8 cellular contexts compared by ENCODE assay signal in the genomic region with DNA sequence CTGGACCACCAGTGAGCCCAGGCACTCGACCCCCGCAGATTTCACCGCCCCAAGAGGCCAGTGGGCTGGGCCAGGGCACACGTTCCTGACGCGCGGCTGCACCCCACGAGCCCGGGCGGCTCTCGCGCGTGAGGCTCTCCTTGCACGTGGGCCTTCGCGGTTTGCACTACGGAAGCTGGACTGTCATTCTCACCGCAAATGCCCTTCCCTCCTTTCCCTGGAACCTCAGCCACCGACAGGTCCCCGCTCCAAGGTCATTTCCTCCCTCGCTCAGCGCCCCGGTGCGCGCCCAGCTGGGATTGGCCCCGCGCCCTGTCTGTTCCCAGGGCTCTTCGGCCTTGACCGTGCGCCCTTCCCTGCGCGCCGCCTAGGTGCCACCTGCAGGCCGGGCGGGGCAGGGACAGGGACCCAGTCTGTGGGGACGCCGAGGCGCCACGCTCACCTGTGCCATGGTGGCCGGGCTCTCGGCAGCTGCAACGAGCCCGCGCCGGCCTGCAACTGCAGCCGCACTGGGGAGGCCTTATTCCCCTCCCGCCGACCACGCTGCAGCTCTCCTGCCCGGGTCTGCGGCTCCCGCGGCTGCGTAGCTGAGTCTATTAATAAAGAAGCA. TPM values are rescaled to one million over a fixed set of nuclear protein-coding genes. Genes with fewer than 3 reads are reported as not detected.
DNase-seq lines count a peak whose midpoint lies in the region; ATAC-seq and TF ChIP-seq lines count a peak whose summit lies in the region.

No MANE protein-coding gene starts in this region.

- peak overlapping the region; percentile 85 for H3K4me2 ChIP-seq in GM23338

- no peak overlapping the region for H3K27ac Mint-ChIP-seq in GM23338
- H3K27ac Mint-ChIP-seq in stimulated activated effector memory CD8-positive, alpha-beta T cell treated with anti-CD3 and anti-CD28 coated beads, Interleukin-12 subunit alpha, Interleukin-12 subunit beta, amount 100 ng/mL, for 72 hours, result peak overlapping the region; percentile 65

- intact Hi-C loops in colonic mucosa (cut with DNase I), result no loop called here

- peak; percentile 69 for ATAC-seq in GM23338
- peak; percentile 75 to 78 for ATAC-seq in activated CD4-positive, CD25-positive, alpha-beta regulatory T cell treated with anti-CD3 and anti-CD28 coated beads, Interleukin-2, amount 50 U/mL, for 24 hours
- ATAC-seq in stimulated activated effector memory CD8-positive, alpha-beta T cell treated with anti-CD3 and anti-CD28 coated beads, Interleukin-12 subunit alpha, Interleukin-12 subunit beta, amount 100 ng/mL, for 72 hours, result peak; percentile 76

- TF ChIP-seq CTCF in GM23338 (conservative IDR thresholded peaks at IDR 0.05; ENCODE audit: low read depth in 2 of 2), result peak; percentile 47 to 82
- TF ChIP-seq CTCF in colonic mucosa (IDR thresholded peaks at IDR 0.05), result peak; percentile 67

- peak overlapping the region; percentile 62 to 85 for H3K9ac ChIP-seq in colonic mucosa (ENCODE audit: low read depth in 2 of 2, low read length in 2 of 2)

- H3K27ac ChIP-seq in GM23338 (ENCODE audit: low read depth), result no peak overlapping the region
- H3K27ac ChIP-seq in colonic mucosa, result peak overlapping the region; percentile 40

- H3K79me2 ChIP-seq in GM23338 (replicated peaks; ENCODE audit: insufficient read depth), result no peaks in the 10 kb centered on the region

- H3K27me3 Mint-ChIP-seq in GM23338 (ENCODE audit: insufficient read depth, low read depth, poor library complexity), result peaks cover 69% of the 10 kb centered on the region

- H3K9me2 ChIP-seq in GM23338 (ENCODE audit: insufficient read depth), result no peaks in the 10 kb centered on the region

- H3K36me3 Mint-ChIP-seq in GM23338 (ENCODE audit: low read depth), result no peaks in the 10 kb centered on the region
- peaks cover 12% of the 10 kb centered on the region for H3K36me3 Mint-ChIP-seq in stimulated activated effector memory CD8-positive, alpha-beta T cell treated with anti-CD3 and anti-CD28 coated beads, Interleukin-12 subunit alpha, Interleukin-12 subunit beta, amount 100 ng/mL, for 72 hours

- peak overlapping the region; percentile 74 for H3K4me3 ChIP-seq in GM23338
- H3K4me3 ChIP-seq in colonic mucosa, result peak overlapping the region; percentile 44

- H3K27me3 ChIP-seq in GM23338 (ENCODE audit: insufficient read depth), result peaks cover 60% of the 10 kb centered on the region
- no peaks in the 10 kb centered on the region for H3K27me3 ChIP-seq in colonic mucosa

- H3K4me1 ChIP-seq in GM23338 (ENCODE audit: insufficient read depth) (peaks cover 17% of the 10 kb centered on the region), colonic mucosa (no peaks in the 10 kb centered on the region)

- H3K4me3 Mint-ChIP-seq in GM23338, result peak overlapping the region; percentile 68
- peak overlapping the region; percentile 86 for H3K4me3 Mint-ChIP-seq in stimulated activated effector memory CD8-positive, alpha-beta T cell treated with anti-CD3 and anti-CD28 coated beads, Interleukin-12 subunit alpha, Interleukin-12 subunit beta, amount 100 ng/mL, for 72 hours

- H3K4me1 Mint-ChIP-seq in GM23338, result peaks cover 26% of the 10 kb centered on the region
- H3K4me1 Mint-ChIP-seq in stimulated activated effector memory CD8-positive, alpha-beta T cell treated with anti-CD3 and anti-CD28 coated beads, Interleukin-12 subunit alpha, Interleukin-12 subunit beta, amount 100 ng/mL, for 72 hours, result peaks cover 30% of the 10 kb centered on the region

- H3K36me3 ChIP-seq in GM23338 (ENCODE audit: insufficient read depth) (no peaks in the 10 kb centered on the region), colonic mucosa (no peaks in the 10 kb centered on the region)

- H3K9me3 ChIP-seq in colonic mucosa, result no peaks in the 10 kb centered on the region

- peak overlapping the region; percentile 94 for H2AFZ ChIP-seq in GM23338

- H4K20me1 ChIP-seq in GM23338 (replicated peaks; ENCODE audit: insufficient read depth), result no peaks in the 10 kb centered on the region

- DNase-seq in DMS79 (lab: John Stamatoyannopoulos, UW) (peak; percentile 88), GM23338 (ENCODE audit: low spot score) (peak; percentile 92), NCI-H146 (lab: John Stamatoyannopoulos, UW) (peak; percentile 89), colonic mucosa (peak; percentile 94), mesenteric fat pad (ENCODE audit: low spot score) (peak; percentile 93), SW 1271 (lab: John Stamatoyannopoulos, UW) (no peak)
- DNase-seq in stimulated activated effector memory CD8-positive, alpha-beta T cell treated with anti-CD3 and anti-CD28 coated beads, Interleukin-12 subunit alpha, Interleukin-12 subunit beta, amount 100 ng/mL, for 72 hours (ENCODE audit: low spot score in 2 of 2), result peak; percentile 66 to 85

- peaks cover 20% of the 10 kb centered on the region for H3F3A ChIP-seq in GM23338 (replicated peaks; ENCODE audit: low read depth)

- no peaks in the 10 kb centered on the region; the same call in 2 of the 3 replicates for H3K9me3 Mint-ChIP-seq in GM23338
- H3K9me3 Mint-ChIP-seq in stimulated activated effector memory CD8-positive, alpha-beta T cell treated with anti-CD3 and anti-CD28 coated beads, Interleukin-12 subunit alpha, Interleukin-12 subunit beta, amount 100 ng/mL, for 72 hours, result no peaks in the 10 kb centered on the region

TF ChIP-seq in GM23338, 12 proteins besides CTCF, POLR2A, EP300 and RAD21:
- no peak for TF ChIP-seq ZNF331 (CRISPR knock-in tag; IDR thresholded peaks at IDR 0.05; ENCODE audit: low read depth)
- peak; percentile 32; the same call in 1 of the 2 replicates for TF ChIP-seq CREB1 (CRISPR knock-in tag; IDR thresholded peaks at IDR 0.05; ENCODE audit: low read depth)
- TF ChIP-seq EZH2 (IDR thresholded peaks at IDR 0.05; ENCODE audit: low read depth, unreplicated experiment), result no peak

RNA-seq across cellular contexts. Expression of gene CPT1A, which starts 2.1 kb away (rescaled TPM):
- total RNA-seq in GM23338 (2014; rRNA removed; shearing (Covaris generic)), result 9.5 and 11.5 TPM in 2 replicates
- polyA plus RNA-seq in GM23338 (2016; fragmentation: Nextera tagmentation; extraction: Ambion mirVana), result 2.6 and 4.3 TPM in 2 replicates
- total RNA-seq in colonic mucosa, result 100 to 1,000 TPM; 197 to 213 TPM
- 51.9 TPM for total RNA-seq in mesenteric fat pad

RNA-seq across cellular contexts. Expression of gene MRPL21, which starts 59.8 kb away (rescaled TPM):
- 46.6 and 62.4 TPM in 2 replicates for total RNA-seq in GM23338 (2014; rRNA removed; shearing (Covaris generic))
- polyA plus RNA-seq in GM23338 (2016; fragmentation: Nextera tagmentation; extraction: Ambion mirVana), result 232 and 238 TPM in 2 replicates
- total RNA-seq in colonic mucosa (100 to 1,000 TPM in 1 of 2 donors, 10 to 100 TPM in 1; 59.8 to 104 TPM), mesenteric fat pad (41.9 TPM)

RNA-seq across cellular contexts. Expression of gene IGHMBP2, which starts 59.9 kb away (rescaled TPM):
- total RNA-seq in GM23338 (2014; rRNA removed; shearing (Covaris generic)), result 13.7 and 27.7 TPM in 2 replicates
- 14.3 TPM in 2 replicates for polyA plus RNA-seq in GM23338 (2016; fragmentation: Nextera tagmentation; extraction: Ambion mirVana)
- 10 to 100 TPM; 16.6 to 20.4 TPM for total RNA-seq in colonic mucosa
- total RNA-seq in mesenteric fat pad, result 16.7 TPM

Comparison
In these comparisons a context has a peak if more than half of its experiments do, and no peak if none do; other contexts are left out.
1. DNase-seq: peak in DMS79 (single experiment), GM23338 (single experiment), NCI-H146 (single experiment), colonic mucosa (single experiment), mesenteric fat pad (single experiment) and stimulated activated effector memory CD8-positive, alpha-beta T cell treated with anti-CD3 and anti-CD28 coated beads, Interleukin-12 subunit alpha, Interleukin-12 subunit beta, amount 100 ng/mL, for 72 hours (2 of 2); none in SW 1271 (0 of 2).
2. Peak in every context shown above with its lines, with median percentiles within 50 percentile points of each other: ATAC-seq.